ENCODE assay signal across 2 cellular contexts in genomic region chr2:238427435-238428162, GRCh38.
A peak's percentile ranks its signal among the peaks of the same experiment; 100 is the strongest.
TF ChIP-seq lines count a peak whose summit lies in the region.

No MANE protein-coding gene starts in this region.

TF ChIP-seq in K562, 482 proteins besides CTCF, POLR2A, EP300 and RAD21 (continued from another document):
- no peak for TF ChIP-seq DIDO1 (tag; IDR thresholded peaks at IDR 0.05; ENCODE audit: low read depth)
- no peak for TF ChIP-seq IRF9 (tag; IDR thresholded peaks at IDR 0.05)
- TF ChIP-seq ZNF766 (CRISPR knock-in tag; conservative IDR thresholded peaks at IDR 0.05) = no peak
- TF ChIP-seq PTBP1 (IDR thresholded peaks at IDR 0.05; ENCODE audit: low read depth, low read length) = no peak
- no peak for TF ChIP-seq MBD2 (IDR thresholded peaks at IDR 0.05; ENCODE audit: borderline replicate concordance, low read depth)

TF ChIP-seq in HepG2, 621 proteins besides CTCF, POLR2A, EP300 and RAD21 (continued from another document and continues in another):
- TF ChIP-seq ETS1 (CRISPR knock-in tag; IDR thresholded peaks at IDR 0.05) (no peak), ZNF670 (CRISPR knock-in tag; IDR thresholded peaks at IDR 0.05; ENCODE audit: borderline replicate concordance) (no peak), FOXC1 (CRISPR knock-in tag; IDR thresholded peaks at IDR 0.05; ENCODE audit: borderline replicate concordance) (peak; percentile 20; the same call in 1 of the 2 replicates), HINFP (CRISPR knock-in tag; IDR thresholded peaks at IDR 0.05; ENCODE audit: low read depth) (0 out of 2 replicates have a peak, but pooled peaks have one; percentile 16), ZNF782 (CRISPR knock-in tag; IDR thresholded peaks at IDR 0.05; ENCODE audit: borderline replicate concordance) (0 out of 2 replicates have a peak, but pooled peaks have one; percentile 56), KLF13 (CRISPR knock-in tag; IDR thresholded peaks at IDR 0.05) (peak; percentile 40; the same call in 1 of the 2 replicates), ZNF253 (CRISPR knock-in tag; IDR thresholded peaks at IDR 0.05; ENCODE audit: borderline replicate concordance) (0 out of 2 replicates have a peak, but pooled peaks have one; percentile 20), ATF4 (CRISPR knock-in tag; IDR thresholded peaks at IDR 0.05) (no peak), ELF3 (CRISPR knock-in tag; IDR thresholded peaks at IDR 0.05) (no peak), RAD51 (IDR thresholded peaks at IDR 0.05; ENCODE audit: borderline replicate concordance) (no peak), ZNF382 (CRISPR knock-in tag; IDR thresholded peaks at IDR 0.05; ENCODE audit: borderline replicate concordance) (no peak), ZNF598 (CRISPR knock-in tag; IDR thresholded peaks at IDR 0.05; ENCODE audit: borderline replicate concordance) (no peak), RFXAP (CRISPR knock-in tag; IDR thresholded peaks at IDR 0.05; ENCODE audit: borderline replicate concordance) (no peak), ZNF333 (CRISPR knock-in tag; IDR thresholded peaks at IDR 0.05; ENCODE audit: borderline replicate concordance) (0 out of 2 replicates have a peak, but pooled peaks have one; percentile 6), FOXM1 (CRISPR knock-in tag; IDR thresholded peaks at IDR 0.05) (0 out of 2 replicates have a peak, but pooled peaks have one; percentile 4), HNF4A (CRISPR knock-in tag; IDR thresholded peaks at IDR 0.05) (peak; percentile 29; the same call in 1 of the 2 replicates), HIVEP1 (CRISPR knock-in tag; IDR thresholded peaks at IDR 0.05) (peak; percentile 68; the same call in 1 of the 2 replicates), ZNF317 (CRISPR knock-in tag; IDR thresholded peaks at IDR 0.05) (peak; percentile 57; the same call in 1 of the 2 replicates), ZNF83 (CRISPR knock-in tag; IDR thresholded peaks at IDR 0.05; ENCODE audit: borderline replicate concordance) (0 out of 2 replicates have a peak, but pooled peaks have one; percentile 1), PRDM10 (CRISPR knock-in tag; IDR thresholded peaks at IDR 0.05; ENCODE audit: low read depth) (no peak), ZNF234 (CRISPR knock-in tag; conservative IDR thresholded peaks at IDR 0.05) (0 out of 2 replicates have a peak, but pooled peaks have one; percentile 1), RXRA (CRISPR knock-in tag; IDR thresholded peaks at IDR 0.05) (peak; percentile 27; the same call in 1 of the 2 replicates), IKZF5 (CRISPR knock-in tag; IDR thresholded peaks at IDR 0.05) (no peak; the same call in 1 of the 2 replicates), ZBED4 (CRISPR knock-in tag; IDR thresholded peaks at IDR 0.05; ENCODE audit: borderline replicate concordance) (no peak), ZNF605 (CRISPR knock-in tag; IDR thresholded peaks at IDR 0.05) (no peak), HES4 (CRISPR knock-in tag; IDR thresholded peaks at IDR 0.05; ENCODE audit: borderline replicate concordance) (0 out of 2 replicates have a peak, but pooled peaks have one; percentile 6), ZNF350 (CRISPR knock-in tag; IDR thresholded peaks at IDR 0.05; ENCODE audit: borderline replicate concordance, low read depth) (peak; percentile 29; the same call in 1 of the 2 replicates), DDIT3 (CRISPR knock-in tag; IDR thresholded peaks at IDR 0.05) (no peak), STAT6 (CRISPR knock-in tag; IDR thresholded peaks at IDR 0.05; ENCODE audit: borderline replicate concordance) (no peak), ZSCAN29 (CRISPR knock-in tag; conservative IDR thresholded peaks at IDR 0.05) (no peak), ZNF274 (CRISPR knock-in tag; IDR thresholded peaks at IDR 0.05) (no peak), ATRX (CRISPR knock-in tag; IDR thresholded peaks at IDR 0.05; ENCODE audit: borderline replicate concordance) (no peak), BRF2 (CRISPR knock-in tag; IDR thresholded peaks at IDR 0.05) (no peak), KMT2A (CRISPR knock-in tag; IDR thresholded peaks at IDR 0.05) (peak; percentile 43; the same call in 1 of the 2 replicates), ZNF280D (CRISPR knock-in tag; IDR thresholded peaks at IDR 0.05) (no peak), GLI4 (CRISPR knock-in tag; IDR thresholded peaks at IDR 0.05; ENCODE audit: borderline replicate concordance) (no peak)
